Comparison of ENCODE assay signal across 19 cellular contexts in the genomic region with DNA sequence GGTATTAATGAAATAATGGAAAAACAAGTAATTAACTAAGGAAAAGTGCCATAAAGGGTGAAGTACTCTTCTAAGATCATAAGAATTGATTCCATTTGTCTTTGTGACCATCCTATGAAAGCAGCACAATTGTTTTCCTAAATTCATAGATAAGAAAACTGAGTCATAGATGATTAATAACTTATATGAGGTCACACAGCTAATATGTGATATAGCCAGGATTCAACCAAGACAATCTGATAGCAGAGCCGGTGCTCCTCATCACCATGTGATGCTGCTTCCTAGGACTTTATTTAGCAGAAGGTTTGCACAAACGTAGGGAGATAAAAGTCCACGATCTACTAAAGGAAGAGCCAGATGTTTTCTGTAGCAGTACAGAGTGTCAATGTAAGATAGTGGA.
DNase-seq lines count a peak whose midpoint lies in the region; ATAC-seq and TF ChIP-seq lines count a peak whose summit lies in the region.
"Had no signal": no experiment of that assay in that cellular context is flagged by ENCODE, and none has a peak within 500 bp of the region (broad histone marks: within the 10 kb centered on the region; RNA-seq: fewer than 3 reads in every experiment).

No MANE protein-coding gene starts in this region.

- WGBS in smooth muscle cell (ENCODE audit: low lambda C conversion rate) = 55% methylated on average over 3 of the region's 3 CpGs

- no peaks in the 10 kb centered on the region for H3K79me2 ChIP-seq in smooth muscle cell (ENCODE audit: low read depth)

- no peaks in the 10 kb centered on the region for H3K27me3 ChIP-seq in smooth muscle cell (ENCODE audit: low read depth)

- peak overlapping the region; percentile 5 for H2AFZ ChIP-seq in smooth muscle cell (ENCODE audit: low read depth)

- TF ChIP-seq CTCF in epithelial cell of esophagus (IDR thresholded peaks at IDR 0.05; ENCODE audit: insufficient read depth, low read depth, low read length, missing control alignments) (no peak), smooth muscle cell (IDR thresholded peaks at IDR 0.05; ENCODE audit: borderline replicate concordance, insufficient read depth, poor library complexity, severe bottlenecking) (no peak)

- no peak overlapping the region for H3K9ac ChIP-seq in smooth muscle cell (ENCODE audit: low read depth)

- no peaks in the 10 kb centered on the region for H3F3A ChIP-seq in smooth muscle cell (ENCODE audit: low read depth)

- H4K20me1 ChIP-seq in smooth muscle cell (ENCODE audit: low read depth) = no peaks in the 10 kb centered on the region

- DNase-seq in ELR (ENCODE audit: low read depth) = peak; percentile 35
- peak; percentile 61 for DNase-seq in amniotic epithelial cell (ENCODE audit: low read depth)
- DNase-seq in epithelial cell of esophagus (ENCODE audit: low read depth) = peak; percentile 2
- DNase-seq in smooth muscle cell (lab: John Stamatoyannopoulos, UW; ENCODE audit: unreplicated experiment) = no peak
- DNase-seq in NCI-H2029 (lab: John Stamatoyannopoulos, UW) = no peak
- DNase-seq: C1 segment of cervical spinal cord; CD8-positive, alpha-beta memory T cell; HCEC 1CT; MM.1S; NCI-H1092; NCI-H1436 treated with DMSO at 0.1 percent for 48 hours; NCI-H2029 treated with DMSO at 0.1 percent for 48 hours; NCI-H2171 treated with DMSO at 0.1 percent for 48 hours; NCI-H446 treated with DMSO at 0.1 percent for 48 hours; NCI-H748 treated with DMSO at 0.1 percent for 48 hours; NK-92 treated with Interleukin-12 subunit alpha and Interleukin-12 subunit beta, amount 100 ng/mL, for 24 hours; SHP77 had no signal

- H3K36me3 ChIP-seq in smooth muscle cell (ENCODE audit: low read depth) = no peaks in the 10 kb centered on the region

- no peak overlapping the region for H3K4me2 ChIP-seq in smooth muscle cell

- H3K4me1 ChIP-seq in smooth muscle cell (ENCODE audit: low read depth) = no peaks in the 10 kb centered on the region

- ATAC-seq in GM18519 (IDR thresholded peaks at IDR 0.05; ENCODE audit: low FRiP score, unreplicated experiment) (no peak), GM21723 (IDR thresholded peaks at IDR 0.05; ENCODE audit: unreplicated experiment) (no peak)

- no peak overlapping the region for H3K27ac ChIP-seq in smooth muscle cell (ENCODE audit: low read depth)

- H3K4me3 ChIP-seq in epithelial cell of esophagus (ENCODE audit: low read length) (no peak overlapping the region), smooth muscle cell (no peak overlapping the region)

- H3K9me3 ChIP-seq in smooth muscle cell (replicated peaks; ENCODE audit: low read depth) = no peaks in the 10 kb centered on the region

Comparison
In these comparisons a context has a peak if more than half of its experiments do, and no peak if none do; other contexts are left out.
1. DNase-seq: peak in ELR (single experiment), amniotic epithelial cell (single experiment) and epithelial cell of esophagus (single experiment); none in smooth muscle cell (single experiment) and NCI-H2029 (single experiment).